In the genomic region with DNA sequence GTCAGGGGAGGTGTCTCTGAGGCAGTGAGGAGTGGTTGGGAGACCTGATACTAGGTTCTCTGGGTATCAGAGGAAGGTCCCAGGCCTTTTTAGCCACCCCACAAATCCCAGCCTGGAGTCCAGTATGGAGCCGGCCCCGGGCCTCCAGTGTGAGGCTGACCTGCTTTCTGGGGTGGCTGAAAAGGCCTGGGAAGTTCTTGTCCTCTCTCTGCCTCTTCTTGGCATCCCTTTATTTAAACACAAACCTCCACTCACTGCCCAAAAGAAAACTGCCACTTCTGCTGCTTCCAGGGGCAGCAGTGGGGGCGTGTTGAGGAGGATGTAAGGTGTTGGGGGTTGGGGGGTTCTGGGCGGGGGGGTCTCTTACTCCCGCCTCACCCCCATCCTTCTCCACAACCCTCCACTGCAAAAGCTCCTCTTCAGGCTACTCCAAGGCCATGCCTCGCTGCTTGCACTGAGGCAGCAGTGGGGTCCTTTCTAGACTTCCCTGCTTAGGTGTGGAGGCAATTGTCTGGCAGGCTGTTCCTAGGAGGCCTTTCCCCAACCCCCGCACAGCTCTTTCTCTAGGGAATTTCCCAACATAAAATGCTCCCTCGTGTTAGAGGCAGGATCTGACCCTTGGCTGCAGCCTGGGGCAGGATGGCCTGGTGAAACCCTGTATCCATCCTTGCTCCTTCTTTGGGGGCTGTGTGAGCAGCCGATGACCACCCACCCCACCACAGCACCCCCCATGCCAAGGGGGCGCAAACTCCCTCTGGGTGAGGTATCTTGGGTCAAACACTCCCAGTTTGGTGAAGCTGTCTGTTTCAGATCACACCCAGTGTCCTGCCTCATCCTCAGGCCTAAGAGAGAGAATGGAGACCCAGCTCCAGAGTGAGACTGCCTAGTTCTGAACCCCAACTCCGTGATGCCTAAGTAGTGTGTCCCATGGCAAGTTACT, we compare ENCODE assay signal across 1 cellular context.
TF ChIP-seq lines count a peak whose summit lies in the region.

No MANE protein-coding gene starts in this region.

TF ChIP-seq in HepG2, 621 proteins besides CTCF, POLR2A, EP300 and RAD21 (continued from another document):
- TF ChIP-seq, protein P1, sequence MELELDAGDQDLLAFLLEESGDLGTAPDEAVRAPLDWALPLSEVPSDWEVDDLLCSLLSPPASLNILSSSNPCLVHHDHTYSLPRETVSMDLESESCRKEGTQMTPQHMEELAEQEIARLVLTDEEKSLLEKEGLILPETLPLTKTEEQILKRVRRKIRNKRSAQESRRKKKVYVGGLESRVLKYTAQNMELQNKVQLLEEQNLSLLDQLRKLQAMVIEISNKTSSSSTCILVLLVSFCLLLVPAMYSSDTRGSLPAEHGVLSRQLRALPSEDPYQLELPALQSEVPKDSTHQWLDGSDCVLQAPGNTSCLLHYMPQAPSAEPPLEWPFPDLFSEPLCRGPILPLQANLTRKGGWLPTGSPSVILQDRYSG (CRISPR knock-in tag; IDR thresholded peaks at IDR 0.05), result no peak
- no peak for TF ChIP-seq ZSCAN21 (CRISPR knock-in tag; IDR thresholded peaks at IDR 0.05; ENCODE audit: borderline replicate concordance)
- TF ChIP-seq IRX3 (CRISPR knock-in tag; IDR thresholded peaks at IDR 0.05; ENCODE audit: borderline replicate concordance, low read depth), result no peak
- no peak for TF ChIP-seq AHR (CRISPR knock-in tag; IDR thresholded peaks at IDR 0.05)
- no peak for TF ChIP-seq ZNF383 (CRISPR knock-in tag; IDR thresholded peaks at IDR 0.05; ENCODE audit: borderline replicate concordance)
- TF ChIP-seq TOE1 (CRISPR knock-in tag; IDR thresholded peaks at IDR 0.05), result no peak
- TF ChIP-seq ZNF180 (CRISPR knock-in tag; IDR thresholded peaks at IDR 0.05; ENCODE audit: borderline replicate concordance, low read depth), result no peak
- TF ChIP-seq ZC3H4 (CRISPR knock-in tag; IDR thresholded peaks at IDR 0.05; ENCODE audit: borderline replicate concordance), result no peak
- no peak for TF ChIP-seq ZBTB21 (CRISPR knock-in tag; IDR thresholded peaks at IDR 0.05)
- no peak for TF ChIP-seq ZBTB38 (CRISPR knock-in tag; IDR thresholded peaks at IDR 0.05)
- TF ChIP-seq ZBTB8A (CRISPR knock-in tag; IDR thresholded peaks at IDR 0.05; ENCODE audit: borderline replicate concordance, low read depth), result no peak
- TF ChIP-seq, protein P2, sequence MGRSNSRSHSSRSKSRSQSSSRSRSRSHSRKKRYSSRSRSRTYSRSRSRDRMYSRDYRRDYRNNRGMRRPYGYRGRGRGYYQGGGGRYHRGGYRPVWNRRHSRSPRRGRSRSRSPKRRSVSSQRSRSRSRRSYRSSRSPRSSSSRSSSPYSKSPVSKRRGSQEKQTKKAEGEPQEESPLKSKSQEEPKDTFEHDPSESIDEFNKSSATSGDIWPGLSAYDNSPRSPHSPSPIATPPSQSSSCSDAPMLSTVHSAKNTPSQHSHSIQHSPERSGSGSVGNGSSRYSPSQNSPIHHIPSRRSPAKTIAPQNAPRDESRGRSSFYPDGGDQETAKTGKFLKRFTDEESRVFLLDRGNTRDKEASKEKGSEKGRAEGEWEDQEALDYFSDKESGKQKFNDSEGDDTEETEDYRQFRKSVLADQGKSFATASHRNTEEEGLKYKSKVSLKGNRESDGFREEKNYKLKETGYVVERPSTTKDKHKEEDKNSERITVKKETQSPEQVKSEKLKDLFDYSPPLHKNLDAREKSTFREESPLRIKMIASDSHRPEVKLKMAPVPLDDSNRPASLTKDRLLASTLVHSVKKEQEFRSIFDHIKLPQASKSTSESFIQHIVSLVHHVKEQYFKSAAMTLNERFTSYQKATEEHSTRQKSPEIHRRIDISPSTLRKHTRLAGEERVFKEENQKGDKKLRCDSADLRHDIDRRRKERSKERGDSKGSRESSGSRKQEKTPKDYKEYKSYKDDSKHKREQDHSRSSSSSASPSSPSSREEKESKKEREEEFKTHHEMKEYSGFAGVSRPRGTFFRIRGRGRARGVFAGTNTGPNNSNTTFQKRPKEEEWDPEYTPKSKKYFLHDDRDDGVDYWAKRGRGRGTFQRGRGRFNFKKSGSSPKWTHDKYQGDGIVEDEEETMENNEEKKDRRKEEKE (IDR thresholded peaks at IDR 0.05), result no peak
- TF ChIP-seq SOX6 (IDR thresholded peaks at IDR 0.05), result no peak
- no peak for TF ChIP-seq SOX6 (CRISPR knock-in tag; IDR thresholded peaks at IDR 0.05)
- TF ChIP-seq RBM39 (IDR thresholded peaks at IDR 0.05; ENCODE audit: low read depth, low read length, poor library complexity, severe bottlenecking), result no peak
- TF ChIP-seq ZBTB3 (CRISPR knock-in tag; IDR thresholded peaks at IDR 0.05; ENCODE audit: borderline replicate concordance, low read depth), result no peak
TF ChIP-seq in HepG2: peak in this region for 0.
